ENCODE assay signal across 13 cellular contexts in the genomic region with DNA sequence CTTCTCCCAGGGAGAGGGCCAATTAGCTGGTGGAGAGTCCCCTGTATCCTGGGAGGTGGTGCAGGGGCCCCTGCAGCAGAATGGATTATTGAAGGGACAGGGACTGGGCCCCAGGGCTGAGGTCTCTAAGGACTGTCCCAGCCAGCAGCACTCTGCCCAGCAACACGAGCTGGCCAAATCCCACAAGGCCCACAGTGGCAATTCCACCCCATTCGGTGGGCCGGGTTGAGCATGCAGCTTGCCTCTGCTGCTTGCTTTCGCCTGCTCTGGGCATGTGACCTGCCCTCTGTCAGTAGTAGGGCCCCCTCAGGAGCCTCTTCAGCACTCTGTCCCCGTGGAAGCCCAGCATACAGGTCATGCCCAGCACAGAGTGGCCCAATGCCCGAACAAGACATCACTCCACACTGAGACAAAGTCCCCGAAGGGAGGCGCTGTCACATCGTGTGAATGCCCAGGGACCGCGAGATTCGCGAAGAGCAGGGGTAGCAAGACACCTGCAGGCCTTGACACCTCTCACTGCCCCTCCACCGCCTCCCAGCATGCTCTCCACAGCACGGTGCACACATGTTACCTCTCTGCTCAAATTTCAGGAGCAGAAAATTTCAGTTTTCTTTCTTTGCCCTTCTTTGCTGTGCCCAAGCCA.
A peak's percentile ranks its signal among the peaks of the same experiment; 100 is the strongest.
DNase-seq lines count a peak whose midpoint lies in the region; ATAC-seq and TF ChIP-seq lines count a peak whose summit lies in the region.
"Had no signal": no experiment of that assay in that cellular context is flagged by ENCODE, and none has a peak within 500 bp of the region (broad histone marks: within the 10 kb centered on the region; RNA-seq: fewer than 3 reads in every experiment).

No MANE protein-coding gene starts in this region.

- H3K9me3 ChIP-seq in MM.1S (replicated peaks; ENCODE audit: insufficient read depth, low read length) (no peaks in the 10 kb centered on the region), GM23248 (ENCODE audit: low read depth) (no peaks in the 10 kb centered on the region)
- H3K9me3 ChIP-seq: thoracic aorta had no signal

- WGBS in GM23248 (ENCODE audit: low coverage in 1 of 2, low lambda C conversion rate in 2 of 2, missing lambda C conversion rate in 2 of 2), 2 experiments: 75 to 78% methylated on average over 15 of the region's 15 CpGs

- H4K20me1 ChIP-seq in MM.1S (ENCODE audit: insufficient read depth, low read length) (no peaks in the 10 kb centered on the region), GM23248 (ENCODE audit: insufficient read depth) (no peaks in the 10 kb centered on the region)

- H3K9me2 ChIP-seq in MM.1S (replicated peaks; ENCODE audit: insufficient read depth, low read length) (no peaks in the 10 kb centered on the region), GM23248 (ENCODE audit: insufficient read depth) (no peaks in the 10 kb centered on the region)

- in situ Hi-C loops in KBM-7 (cut with MboI; ENCODE audit: low pct_unique_long_range_greater_than_20kb, low sequenced_read_pairs) (no loop called here), GM23248 (cut with MboI) (no loop called here)

- H3K9ac ChIP-seq in MM.1S (ENCODE audit: low read length): no peak overlapping the region
- no peak overlapping the region for H3K9ac ChIP-seq in GM23248

- no peak for TF ChIP-seq CTCF in MM.1S (IDR thresholded peaks at IDR 0.05; ENCODE audit: low read length)

- intact Hi-C loops in left colon (cut with DNase I, micrococcal nuclease): no loop called here

- no peak for ATAC-seq in left colon
- ATAC-seq in GM21360 (IDR thresholded peaks at IDR 0.05; ENCODE audit: unreplicated experiment): no peak

- H3K4me1 ChIP-seq in MM.1S (ENCODE audit: low read length) (peaks cover 13% of the 10 kb centered on the region), GM23248 (ENCODE audit: insufficient read depth) (peaks cover 6% of the 10 kb centered on the region)

- H3K4me2 ChIP-seq in MM.1S (ENCODE audit: low read depth, low read length): peak overlapping the region; percentile 89; the same call in 1 of the 2 replicates
- H3K4me2 ChIP-seq in GM23248 (ENCODE audit: unreplicated experiment): no peak overlapping the region

- H3K79me2 ChIP-seq in MM.1S (ENCODE audit: low read length) (no peaks in the 10 kb centered on the region), GM23248 (ENCODE audit: insufficient read depth) (no peaks in the 10 kb centered on the region)

- H3K27ac ChIP-seq in MM.1S (ENCODE audit: low read length) (peak overlapping the region; percentile 65; the same call in 1 of the 2 replicates), GM23248 (no peak overlapping the region)
- H3K27ac ChIP-seq: thoracic aorta had no signal

- H3K27me3 ChIP-seq in MM.1S (replicated peaks; ENCODE audit: insufficient read depth, low read length) (no peaks in the 10 kb centered on the region), GM23248 (replicated peaks; ENCODE audit: insufficient read depth) (peaks cover 30% of the 10 kb centered on the region)

- H3K36me3 ChIP-seq in MM.1S (replicated peaks; ENCODE audit: insufficient read depth, low read length) (no peaks in the 10 kb centered on the region), GM23248 (ENCODE audit: low read depth) (no peaks in the 10 kb centered on the region)
- H3K36me3 ChIP-seq: thoracic aorta had no signal

- peak overlapping the region; percentile 80 for H2AFZ ChIP-seq in MM.1S (ENCODE audit: low read length)
- no peak overlapping the region for H2AFZ ChIP-seq in GM23248

- H3F3A ChIP-seq in MM.1S (ENCODE audit: insufficient read depth, low read length) (no peaks in the 10 kb centered on the region; the same call in 1 of the 2 replicates), GM23248 (ENCODE audit: insufficient read depth) (0 out of 2 replicates have a peak, but pooled peaks cover 5% of the 10 kb centered on the region)

- DNase-seq in COLO668 (lab: John Stamatoyannopoulos, UW; ENCODE audit: unreplicated experiment) (peak; percentile 50), MM.1S (no peak), NCI-H69 (lab: John Stamatoyannopoulos, UW) (peak; percentile 79), left colon (peak; percentile 23 to 36), kidney glomerular epithelial cell (lab: John Stamatoyannopoulos, UW) (no peak), KBM-7 (no peak), GM23248 (no peak)
- DNase-seq: activated naive CD4-positive, alpha-beta T cell treated with anti-CD3 and anti-CD28 coated beads, Interleukin-2, amount 10 ng/mL, durations not matched to agents 7 days and 5 days; DND-41; immature natural killer cell; NCI-H1048 had no signal

- H3K4me3 ChIP-seq in MM.1S (ENCODE audit: low read length) (no peak overlapping the region), GM23248 (no peak overlapping the region)
- H3K4me3 ChIP-seq: thoracic aorta had no signal

Comparison
In these comparisons a context has a peak if more than half of its experiments do, and no peak if none do; other contexts are left out.
1. DNase-seq: peak in COLO668 (single experiment), NCI-H69 (single experiment) and left colon (2 of 2); none in MM.1S (single experiment), kidney glomerular epithelial cell (single experiment), KBM-7 (single experiment) and GM23248 (single experiment).